ENCODE assay signal across 29 cellular contexts in genomic region chr12:57623811-57624390, GRCh38. TPM values are rescaled to one million over a fixed set of nuclear protein-coding genes. Genes with fewer than 3 reads are reported as not detected.
"Had no signal": no experiment of that assay in that cellular context is flagged by ENCODE, and none has a peak within 500 bp of the region (broad histone marks: within the 10 kb centered on the region; RNA-seq: fewer than 3 reads in every experiment).

No MANE protein-coding gene starts in this region.

- H3K9me3 ChIP-seq: gastrocnemius medialis, spleen, testis, uterus had no signal

- H3K4me2 ChIP-seq: neural progenitor cell had no signal

- H3K4me3 ChIP-seq: dorsolateral prefrontal cortex, gastrocnemius medialis, neural progenitor cell, spleen, testis, uterus had no signal

- DNase-seq: activated CD4-positive, alpha-beta T cell treated with anti-CD3 and anti-CD28 coated beads for 1 hour; activated CD4-positive, alpha-beta T cell treated with anti-CD3 and anti-CD28 coated beads, Interleukin-2, amount 50 U/mL, for 1 hour; activated CD8-positive, alpha-beta T cell treated with anti-CD3 and anti-CD28 coated beads for 36 hours; activated gamma-delta T cell treated with Interleukin-2 at 50 U/mL for 16 hours; activated T-cell treated with anti-CD3 and anti-CD28 coated beads, Interleukin-2, amount 50 U/mL, for 4 hours; anterior cingulate cortex; dorsolateral prefrontal cortex; effector memory CD8-positive, alpha-beta T cell; erythroblast; gastrocnemius medialis; glutamatergic neuron; hippocampal formation; left colon; naive thymus-derived CD8-positive, alpha-beta T cell; occipital lobe; right cardiac atrium; spleen; stimulated activated naive CD4-positive, alpha-beta T cell treated with Interleukin-2 at 50 U/mL for 16 hours; T-helper 2 cell; testis; trophoblast cell; uterus had no signal

- H3K27me3 ChIP-seq: testis, uterus had no signal

- H3K9ac ChIP-seq: neural progenitor cell had no signal

- ATAC-seq: activated CD8-positive, alpha-beta T cell treated with anti-CD3 and anti-CD28 coated beads for 36 hours; activated naive CD4-positive, alpha-beta T cell treated with anti-CD3 and anti-CD28 coated beads, Interleukin-2, amount 50 U/mL, for 72 hours; activated T-cell treated with anti-CD3 and anti-CD28 coated beads, Interleukin-2, amount 50 U/mL, for 4 hours; activated T-helper 17 cell treated with anti-CD3 and anti-CD28 coated beads, Interleukin-2, amount 50 U/mL, for 72 hours; effector memory CD8-positive, alpha-beta T cell; gastrocnemius medialis; left colon; naive thymus-derived CD8-positive, alpha-beta T cell; right cardiac atrium; WTC11 had no signal

- H3K36me3 ChIP-seq: gastrocnemius medialis, neural progenitor cell, spleen, uterus had no signal

- FAIRE-seq: bronchial epithelial cell, colon, kidney had no signal

- H3K27ac ChIP-seq: dorsolateral prefrontal cortex, gastrocnemius medialis, neural progenitor cell, spleen, testis, uterus had no signal

- H2AFZ ChIP-seq: neural progenitor cell had no signal

RNA-seq across cellular contexts. Expression of gene B4GALNT1, which starts 9.1 kb away (rescaled TPM):
- total RNA-seq: bronchial epithelial cell had no signal
- polyA plus RNA-seq: naive thymus-derived CD8-positive, alpha-beta T cell had no signal

RNA-seq across cellular contexts. Expression of gene ARHGEF25, which starts 12.7 kb away (rescaled TPM):
- polyA plus RNA-seq: naive thymus-derived CD8-positive, alpha-beta T cell had no signal
